In the genomic region with DNA sequence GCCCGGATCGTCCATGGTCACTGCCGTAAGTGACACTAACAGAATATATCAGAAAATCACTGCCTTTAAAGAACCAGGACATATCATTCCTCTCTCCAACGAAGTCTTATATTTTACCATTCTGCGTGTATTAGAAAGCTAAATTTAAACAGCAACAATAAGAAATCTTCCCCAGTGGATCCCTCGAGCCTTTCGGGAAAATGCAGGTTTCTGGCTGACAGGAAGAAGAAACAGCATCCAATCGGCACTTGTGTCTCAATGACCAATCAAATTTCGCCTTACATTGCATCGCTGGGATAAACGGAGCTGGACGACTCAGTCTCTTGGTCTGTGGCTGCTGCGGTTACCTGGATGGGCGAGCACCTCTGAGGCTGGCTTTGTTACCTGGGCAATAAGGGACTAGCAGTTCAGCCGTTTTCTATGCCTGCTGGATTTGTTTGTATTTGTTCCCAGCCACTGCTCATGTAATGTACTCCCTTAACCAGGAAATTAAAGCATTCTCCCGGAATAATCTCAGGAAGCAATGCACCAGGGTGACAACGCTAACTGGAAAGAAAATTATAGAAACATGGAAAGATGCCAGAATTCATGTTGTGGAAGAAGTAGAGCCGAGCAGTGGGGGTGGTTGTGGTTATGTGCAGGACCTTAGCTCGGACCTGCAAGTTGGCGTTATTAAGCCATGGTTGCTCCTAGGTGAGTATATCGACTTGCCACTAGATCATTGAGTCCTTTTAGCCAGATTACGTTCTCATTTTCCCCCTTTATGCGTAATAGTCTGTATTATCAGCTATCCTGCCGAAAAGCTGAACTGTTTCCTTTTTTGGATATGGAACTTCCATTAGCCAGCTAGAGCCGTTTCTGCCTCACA, we compare ENCODE assay signal across 8 cellular contexts. TPM values are rescaled to one million over a fixed set of nuclear protein-coding genes. Genes with fewer than 3 reads are reported as not detected.
DNase-seq lines count a peak whose midpoint lies in the region; ATAC-seq and TF ChIP-seq lines count a peak whose summit lies in the region.

DUSP19 (plus strand) TSS at position 281 of the 868 bp plus-strand sequence; CDS start at position 468, 187 bp downstream.

- CTCF ChIA-PET in WTC11 (lab: Charles Lee), result interaction anchor here (0.6 to 4.8 kb wide), 6 partner anchors 9 to 316 kb away, joined by 3 to 27 read pairs (median 4); partner anchors contain the start of gene NCKAP1

- POLR2A ChIA-PET in WTC11 (lab: Charles Lee), result interaction anchor here (0.5 to 1.8 kb wide), 3 partner anchors 41 to 153 kb away, joined by 3 to 6 read pairs (median 4); partner anchors contain the start of gene NUP35

- H3K27ac Mint-ChIP-seq in WTC11, result peak within 1 kb of the TSS; percentile 94
- H3K27ac Mint-ChIP-seq in central memory CD8-positive, alpha-beta T cell (ENCODE audit: low read depth), result peak within 1 kb of the TSS; percentile 75

- peak; percentile 97 for ATAC-seq in GM18907 (IDR thresholded peaks at IDR 0.05; ENCODE audit: unreplicated experiment)
- peak; percentile 91 for ATAC-seq in HG03139 (IDR thresholded peaks at IDR 0.05; ENCODE audit: unreplicated experiment)
- ATAC-seq in WTC11, result peak; percentile 97
- ATAC-seq in central memory CD8-positive, alpha-beta T cell (replicated peaks; ENCODE audit: extremely low read depth, poor library complexity, severe bottlenecking), result peak; percentile 66

- no peaks in the 10 kb centered on the region for H3K27me3 Mint-ChIP-seq in WTC11 (ENCODE audit: low read depth)
- no peaks in the 10 kb centered on the region for H3K27me3 Mint-ChIP-seq in central memory CD8-positive, alpha-beta T cell

- H3K9me3 Mint-ChIP-seq in WTC11, result no peaks in the 10 kb centered on the region
- no peaks in the 10 kb centered on the region for H3K9me3 Mint-ChIP-seq in central memory CD8-positive, alpha-beta T cell

- H3K4me3 Mint-ChIP-seq in WTC11, result peak within 1 kb of the TSS; percentile 81
- H3K4me3 Mint-ChIP-seq in central memory CD8-positive, alpha-beta T cell, result peak within 1 kb of the TSS; percentile 94

- no peaks in the 10 kb centered on the region for H3K36me3 Mint-ChIP-seq in WTC11
- H3K36me3 Mint-ChIP-seq in central memory CD8-positive, alpha-beta T cell (ENCODE audit: insufficient read depth), result peaks cover 2% of the 10 kb centered on the region

- DNase-seq in AG08396 (ENCODE audit: low spot score) (peak; percentile 91), NCI-H2196 treated with DMSO at 0.1 percent for 48 hours (lab: John Stamatoyannopoulos, UW; ENCODE audit: unreplicated experiment) (peak; percentile 84), WTC11 (ENCODE audit: low spot score) (peak; percentile 94), iris pigment epithelial cell (ENCODE audit: low read depth) (peak; percentile 88)
- peak; percentile 70 to 73 for DNase-seq in central memory CD8-positive, alpha-beta T cell (ENCODE audit: low spot score in 2 of 2)
- DNase-seq in stimulated activated CD4-positive, alpha-beta T cell treated with anti-CD3 and anti-CD28 coated beads, Interleukin-12 subunit alpha, Interleukin-12 subunit beta, amount 100 ng/mL, for 24 hours (ENCODE audit: low read depth in 2 of 2), result peak; percentile 75 to 88

- H3K4me1 Mint-ChIP-seq in WTC11, result peaks cover 21% of the 10 kb centered on the region
- peaks cover 6% of the 10 kb centered on the region for H3K4me1 Mint-ChIP-seq in central memory CD8-positive, alpha-beta T cell

- TF ChIP-seq CTCF in WTC11 (IDR thresholded peaks at IDR 0.05), result no peak

TF ChIP-seq in WTC11, 78 proteins besides CTCF, POLR2A, EP300 and RAD21:
- TF ChIP-seq, protein P1, sequence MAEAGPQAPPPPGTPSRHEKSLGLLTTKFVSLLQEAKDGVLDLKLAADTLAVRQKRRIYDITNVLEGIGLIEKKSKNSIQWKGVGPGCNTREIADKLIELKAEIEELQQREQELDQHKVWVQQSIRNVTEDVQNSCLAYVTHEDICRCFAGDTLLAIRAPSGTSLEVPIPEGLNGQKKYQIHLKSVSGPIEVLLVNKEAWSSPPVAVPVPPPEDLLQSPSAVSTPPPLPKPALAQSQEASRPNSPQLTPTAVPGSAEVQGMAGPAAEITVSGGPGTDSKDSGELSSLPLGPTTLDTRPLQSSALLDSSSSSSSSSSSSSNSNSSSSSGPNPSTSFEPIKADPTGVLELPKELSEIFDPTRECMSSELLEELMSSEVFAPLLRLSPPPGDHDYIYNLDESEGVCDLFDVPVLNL (CRISPR knock-in tag; IDR thresholded peaks at IDR 0.05; ENCODE audit: borderline replicate concordance, low read depth), result no peak
- TF ChIP-seq NFYB (CRISPR knock-in tag; conservative IDR thresholded peaks at IDR 0.05; ENCODE audit: low read depth) (peak; percentile 81), GRHL2 (CRISPR knock-in tag; IDR thresholded peaks at IDR 0.05; ENCODE audit: insufficient replicate concordance, severe bottlenecking) (no peak), SP1 (CRISPR knock-in tag; conservative IDR thresholded peaks at IDR 0.05) (0 out of 2 replicates have a peak, but pooled peaks have one; percentile 42), USF1 (CRISPR knock-in tag; IDR thresholded peaks at IDR 0.05) (peak; percentile 26; the same call in 1 of the 2 replicates), FOXP4 (CRISPR knock-in tag; IDR thresholded peaks at IDR 0.05) (peak; percentile 47; the same call in 1 of the 2 replicates), ETV6 (CRISPR knock-in tag; IDR thresholded peaks at IDR 0.05) (peak; percentile 68; the same call in 1 of the 2 replicates), FOXK1 (CRISPR knock-in tag; IDR thresholded peaks at IDR 0.05) (no peak), TEAD1 (CRISPR knock-in tag; IDR thresholded peaks at IDR 0.05) (peak; percentile 70; the same call in 1 of the 2 replicates)
- TF ChIP-seq, protein P2, sequence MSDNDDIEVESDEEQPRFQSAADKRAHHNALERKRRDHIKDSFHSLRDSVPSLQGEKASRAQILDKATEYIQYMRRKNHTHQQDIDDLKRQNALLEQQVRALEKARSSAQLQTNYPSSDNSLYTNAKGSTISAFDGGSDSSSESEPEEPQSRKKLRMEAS (CRISPR knock-in tag; IDR thresholded peaks at IDR 0.05), result peak; percentile 58; the same call in 1 of the 2 replicates
TF ChIP-seq in WTC11: peak in this region for 7.

RNA-seq across cellular contexts. Expression of gene DUSP19, which starts in this region (rescaled TPM):
- 3.4 to 3.9 TPM (median 3.5 TPM) in 3 replicates for total RNA-seq in WTC11 (2021)

Comparison
In these comparisons a context has a peak if more than half of its experiments do, and no peak if none do; other contexts are left out.
1. Peak in every context shown above with its lines: DNase-seq and ATAC-seq.